Comparison of ENCODE assay signal across 9 cellular contexts in the genomic region with DNA sequence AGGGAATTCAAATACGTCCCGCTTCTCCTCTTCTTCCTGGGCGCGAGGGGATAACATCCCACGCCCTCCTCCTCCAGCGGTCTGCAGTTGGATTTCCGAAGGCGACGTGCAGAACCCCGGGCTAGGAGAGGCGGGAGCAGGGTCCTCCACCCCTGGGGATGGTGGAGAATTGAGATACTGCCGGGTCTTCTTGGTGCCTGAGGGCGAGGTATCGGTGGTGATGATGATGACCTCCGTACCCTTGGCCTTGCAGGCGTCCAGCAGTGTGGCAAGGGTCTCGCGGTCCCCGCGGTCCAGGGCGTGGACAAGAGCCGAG. TPM values are rescaled to one million over a fixed set of nuclear protein-coding genes. Genes with fewer than 3 reads are reported as not detected.
A peak's percentile ranks its signal among the peaks of the same experiment; 100 is the strongest.
DNase-seq lines count a peak whose midpoint lies in the region; ATAC-seq and TF ChIP-seq lines count a peak whose summit lies in the region.
"Had no signal": no experiment of that assay in that cellular context is flagged by ENCODE, and none has a peak within 500 bp of the region (broad histone marks: within the 10 kb centered on the region; RNA-seq: fewer than 3 reads in every experiment).

No MANE protein-coding gene starts in this region.

- H3K27me3 ChIP-seq in SK-N-SH (ENCODE audit: insufficient read depth) (no peaks in the 10 kb centered on the region), kidney epithelial cell (ENCODE audit: control insufficient read depth, insufficient read depth, low read length) (no peaks in the 10 kb centered on the region), subcutaneous abdominal adipose tissue (ENCODE audit: control insufficient read depth in 5 of 5, insufficient read depth in 4 of 5, low read length in 5 of 5) (no peaks in the 10 kb centered on the region)

- H3K4me2 ChIP-seq in SK-N-SH, result peak overlapping the region; percentile 95
- H3K4me2 ChIP-seq: KMS-11 had no signal

- H3K9ac ChIP-seq in SK-N-SH (peak overlapping the region; percentile 58), subcutaneous abdominal adipose tissue (ENCODE audit: low read length in 5 of 5) (peak overlapping the region; percentile 19 to 90 (median 78))
- H3K9ac ChIP-seq: KMS-11 had no signal

- DNase-seq in SK-N-SH, result peak; percentile 40
- DNase-seq in kidney epithelial cell (ENCODE audit: low read depth), result no peak

- H3K4me1 ChIP-seq in SK-N-SH (ENCODE audit: control insufficient read depth in 1 of 2, insufficient read depth in 2 of 2, low read depth in 1 of 2, low read length in 1 of 2) (peaks cover 28 to 52% of the 10 kb centered on the region in 2 experiments), subcutaneous abdominal adipose tissue (ENCODE audit: control insufficient read depth in 5 of 5, insufficient read depth in 5 of 5, low read length in 5 of 5) (peaks cover 16 to 79% (median 75%) of the 10 kb centered on the region in 5 donors)

- peaks cover 13% of the 10 kb centered on the region for H3K79me2 ChIP-seq in SK-N-SH (ENCODE audit: insufficient read depth)

- TF ChIP-seq CTCF in SK-N-SH (IDR thresholded peaks at IDR 0.05), result no peak
- no peak for TF ChIP-seq CTCF in kidney epithelial cell (IDR thresholded peaks at IDR 0.05; ENCODE audit: insufficient read depth, low read length, poor library complexity, severe bottlenecking)

- no peaks in the 10 kb centered on the region; the same call in 1 of the 2 replicates for H4K20me1 ChIP-seq in SK-N-SH (ENCODE audit: insufficient read depth)

- H3K36me3 ChIP-seq in SK-N-SH (replicated peaks in 1 of 2; ENCODE audit: control insufficient read depth in 1 of 2, insufficient read depth in 2 of 2, low read length in 1 of 2) (no peaks in the 10 kb centered on the region), kidney epithelial cell (ENCODE audit: control insufficient read depth, insufficient read depth, low read length) (no peaks in the 10 kb centered on the region), subcutaneous abdominal adipose tissue (ENCODE audit: control insufficient read depth in 5 of 5, insufficient read depth in 5 of 5, low read length in 5 of 5) (no peaks in the 10 kb centered on the region)

- H3K9me2 ChIP-seq in SK-N-SH, result no peaks in the 10 kb centered on the region

- peak overlapping the region; percentile 69 to 76 for H3K4me3 ChIP-seq in SK-N-SH (ENCODE audit: low read depth in 2 of 2, low read length in 1 of 2)
- peak overlapping the region; percentile 56 for H3K4me3 ChIP-seq in kidney epithelial cell (ENCODE audit: low read depth, low read length)
- peak overlapping the region; percentile 80 to 85 (median 81) for H3K4me3 ChIP-seq in subcutaneous abdominal adipose tissue (ENCODE audit: low read depth in 1 of 5, low read length in 5 of 5)

- H2AFZ ChIP-seq in SK-N-SH (ENCODE audit: low read depth), result peak overlapping the region; percentile 77

- CTCF ChIA-PET in SK-N-SH (lab: Yijun Ruan, JAX), result interaction anchor here (0.6 to 1.1 kb wide), 3 partner anchors 25 to 51 kb away, joined by 3 to 4 read pairs (median 3); partner anchors contain the start of gene RBM8A

- TF ChIP-seq RAD21 in SK-N-SH (IDR thresholded peaks at IDR 0.05; ENCODE audit: low read length), result no peak

- ATAC-seq in SK-N-SH treated with all-trans-retinoic acid at 6 μM for 48 hours (no peak), HG03354 (IDR thresholded peaks at IDR 0.05; ENCODE audit: poor library complexity, severe bottlenecking, unreplicated experiment) (no peak), GM21360 (IDR thresholded peaks at IDR 0.05; ENCODE audit: unreplicated experiment) (no peak), GM19035 (IDR thresholded peaks at IDR 0.05; ENCODE audit: unreplicated experiment) (no peak)

- peaks cover 39% of the 10 kb centered on the region for H3F3A ChIP-seq in SK-N-SH (replicated peaks; ENCODE audit: insufficient read depth)

- peak overlapping the region; percentile 44 to 95; a peak in 3 of 4 replicates for H3K27ac ChIP-seq in SK-N-SH (ENCODE audit: low read depth in 2 of 2, low read length in 1 of 2)
- H3K27ac ChIP-seq in adipose tissue (ENCODE audit: low read depth, low read length), result peak overlapping the region; percentile 48
- peak overlapping the region; percentile 60 for H3K27ac ChIP-seq in subcutaneous abdominal adipose tissue (ENCODE audit: low read depth, low read length)
- H3K27ac ChIP-seq: KMS-11 had no signal

- 5% methylated on average over 9 of the region's 22 CpGs for WGBS in SK-N-SH (ENCODE audit: low lambda C conversion rate)
- 0 to 1% (median 0%) methylated on average over 20 to 22 of the region's 22 CpGs for WGBS in adipose tissue, 3 donors

- H3K9me3 ChIP-seq in SK-N-SH (no peaks in the 10 kb centered on the region), subcutaneous abdominal adipose tissue (ENCODE audit: control insufficient read depth in 5 of 5, low read length in 5 of 5) (no peaks in the 10 kb centered on the region)

- POLR2A ChIA-PET in SK-N-SH (lab: Yijun Ruan, JAX), result interaction anchor here (1.2 to 1.6 kb wide), 2 partner anchors 34 to 102 kb away, joined by 5 to 7 read pairs; partner anchors contain the start of genes PIAS3 and RBM8A

- no peak for TF ChIP-seq EP300 in SK-N-SH (IDR thresholded peaks at IDR 0.05; ENCODE audit: borderline replicate concordance in 1 of 2, low read depth in 1 of 2, low read length in 1 of 2)

TF ChIP-seq in SK-N-SH, 30 proteins besides CTCF, POLR2A, EP300 and RAD21 (continues in another document):
- TF ChIP-seq MAX (IDR thresholded peaks at IDR 0.05; ENCODE audit: low read depth), result no peak

TF ChIP-seq in SK-N-SH treated with all-trans-retinoic acid at 6 μM for 48 hours, 23 proteins besides CTCF, POLR2A, EP300 and RAD21 (continues in another document):
- TF ChIP-seq ZNF8 (CRISPR knock-in tag; IDR thresholded peaks at IDR 0.05), result no peak
- TF ChIP-seq TOX (CRISPR knock-in tag; IDR thresholded peaks at IDR 0.05; ENCODE audit: borderline replicate concordance), result no peak
- TF ChIP-seq ZNF70 (CRISPR knock-in tag; IDR thresholded peaks at IDR 0.05), result no peak
- no peak for TF ChIP-seq OSR1 (CRISPR knock-in tag; IDR thresholded peaks at IDR 0.05)
- no peak for TF ChIP-seq ZC3H10 (CRISPR knock-in tag; IDR thresholded peaks at IDR 0.05)
- TF ChIP-seq TSHZ2 (CRISPR knock-in tag; IDR thresholded peaks at IDR 0.05), result no peak
- TF ChIP-seq ESRRG (CRISPR knock-in tag; IDR thresholded peaks at IDR 0.05), result no peak
- TF ChIP-seq ZFP3 (CRISPR knock-in tag; IDR thresholded peaks at IDR 0.05), result no peak

RNA-seq across cellular contexts. Expression of gene LIX1L, which starts 3.2 kb away (rescaled TPM):
- polyA plus RNA-seq in SK-N-SH (2012; rRNA removed) (39.1 and 39.4 TPM in 2 replicates), adipose tissue (10 to 100 TPM in 2 of 3 donors, 1 to 10 TPM in 1; 2.6 to 21.6 (median 12.3) TPM)
- polyA plus RNA-seq in SK-N-SH (2012; cell fraction: cytosol; rRNA removed), result 46.0 and 49.7 TPM in 2 replicates
- polyA plus RNA-seq in SK-N-SH (2012; cell fraction: nucleus; rRNA removed), result 22.1 and 26.1 TPM in 2 replicates
- total RNA-seq in kidney epithelial cell, result 23.2 and 28.0 TPM in 2 replicates

RNA-seq across cellular contexts. Expression of gene ANKRD34A, which starts 3.3 kb away (rescaled TPM):
- 2.6 and 3.6 TPM in 2 replicates for polyA plus RNA-seq in SK-N-SH (2012; rRNA removed)
- polyA plus RNA-seq in SK-N-SH (2012; cell fraction: cytosol; rRNA removed), result 1.7 and 2.4 TPM in 2 replicates
- polyA plus RNA-seq in SK-N-SH (2012; cell fraction: nucleus; rRNA removed), result 9.4 and 13.1 TPM in 2 replicates
- under 1 TPM in 2 of 3 donors, not detected in 1; 0.21 to 0.51 TPM for polyA plus RNA-seq in adipose tissue
- 0.46 TPM in 1 of 2 replicates, not detected in the other for total RNA-seq in kidney epithelial cell

RNA-seq across cellular contexts. Expression of gene POLR3GL, which starts 3.4 kb away (rescaled TPM):
- polyA plus RNA-seq in SK-N-SH (2012; rRNA removed), result 15.8 and 17.3 TPM in 2 replicates
- polyA plus RNA-seq in SK-N-SH (2012; cell fraction: cytosol; rRNA removed), result 18.3 and 24.3 TPM in 2 replicates
- 12.2 and 13.1 TPM in 2 replicates for polyA plus RNA-seq in SK-N-SH (2012; cell fraction: nucleus; rRNA removed)
- 10 to 100 TPM; 15.2 to 78.7 (median 46.4) TPM for polyA plus RNA-seq in adipose tissue
- total RNA-seq in kidney epithelial cell, result 12.2 and 14.3 TPM in 2 replicates

RNA-seq across cellular contexts. Expression of gene RBM8A, which starts 33.8 kb away (rescaled TPM):
- 236 TPM in 2 replicates for polyA plus RNA-seq in SK-N-SH (2012; rRNA removed)
- polyA plus RNA-seq in SK-N-SH (2012; cell fraction: cytosol; rRNA removed), result 306 and 395 TPM in 2 replicates
- 80.7 and 82.7 TPM in 2 replicates for polyA plus RNA-seq in SK-N-SH (2012; cell fraction: nucleus; rRNA removed)
- polyA plus RNA-seq in adipose tissue, result 100 to 1,000 TPM in 2 of 3 donors, 10 to 100 TPM in 1; 45.6 to 132 (median 102) TPM
- total RNA-seq in kidney epithelial cell, result 159 and 173 TPM in 2 replicates

RNA-seq across cellular contexts. Expression of gene TXNIP, which starts 35.3 kb away (rescaled TPM):
- polyA plus RNA-seq in SK-N-SH (2012; rRNA removed) (44.6 and 77.3 TPM in 2 replicates), adipose tissue (1,000 to 10,000 TPM in 1 of 3 donors, 100 to 1,000 TPM in 2; 378 to 1,060 (median 834) TPM)
- polyA plus RNA-seq in SK-N-SH (2012; cell fraction: cytosol; rRNA removed), result 60.3 and 73.3 TPM in 2 replicates
- 41.9 and 93.1 TPM in 2 replicates for polyA plus RNA-seq in SK-N-SH (2012; cell fraction: nucleus; rRNA removed)
- total RNA-seq in kidney epithelial cell, result 14.7 and 19.0 TPM in 2 replicates
